1 cellular context compared by ENCODE assay signal in genomic region chr17:83156408-83156807, GRCh38.
TF ChIP-seq lines count a peak whose summit lies in the region.

No MANE protein-coding gene starts in this region.

TF ChIP-seq in HepG2, 621 proteins besides CTCF, POLR2A, EP300 and RAD21 (continued from another document):
- TF ChIP-seq THAP9 (CRISPR knock-in tag; IDR thresholded peaks at IDR 0.05; ENCODE audit: borderline replicate concordance) (no peak), SNAI1 (CRISPR knock-in tag; IDR thresholded peaks at IDR 0.05; ENCODE audit: borderline replicate concordance) (no peak), NFIC (IDR thresholded peaks at IDR 0.05; ENCODE audit: low read length) (no peak), CBFB (CRISPR knock-in tag; IDR thresholded peaks at IDR 0.05) (no peak), MXD1 (CRISPR knock-in tag; IDR thresholded peaks at IDR 0.05) (no peak), MIXL1 (CRISPR knock-in tag; IDR thresholded peaks at IDR 0.05) (no peak), ZNF224 (CRISPR knock-in tag; IDR thresholded peaks at IDR 0.05) (no peak), SNAPC2 (CRISPR knock-in tag; IDR thresholded peaks at IDR 0.05) (no peak)
